ENCODE assay signal across 16 cellular contexts in the genomic region with DNA sequence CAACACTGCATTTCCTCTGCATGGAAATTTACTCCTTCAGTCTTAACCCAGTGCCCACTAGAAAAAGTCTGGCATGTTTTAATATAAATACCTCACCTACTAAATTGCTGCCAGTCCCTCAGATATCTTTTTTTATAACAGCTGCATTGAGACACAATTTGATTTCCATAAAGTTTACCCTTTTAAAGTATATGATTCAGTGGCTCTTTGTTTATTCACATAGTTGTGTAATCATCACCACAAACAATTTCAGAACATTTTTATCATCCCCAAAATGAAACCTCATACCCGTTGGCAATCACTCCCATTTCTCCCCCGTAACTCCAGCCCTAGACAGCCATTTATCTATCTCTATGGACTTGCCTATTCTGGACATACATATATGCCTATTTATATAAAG. TPM values are rescaled to one million over a fixed set of nuclear protein-coding genes. Genes with fewer than 3 reads are reported as not detected.
DNase-seq lines count a peak whose midpoint lies in the region; ATAC-seq and TF ChIP-seq lines count a peak whose summit lies in the region.
"Had no signal": no experiment of that assay in that cellular context is flagged by ENCODE, and none has a peak within 500 bp of the region (broad histone marks: within the 10 kb centered on the region; RNA-seq: fewer than 3 reads in every experiment).

No MANE protein-coding gene starts in this region.

- H3K79me2 ChIP-seq in PC-3 (ENCODE audit: low read length): no peaks in the 10 kb centered on the region
- H3K79me2 ChIP-seq in osteoblast (ENCODE audit: insufficient read depth, low read length): no peaks in the 10 kb centered on the region

- H3K36me3 ChIP-seq in PC-3 (ENCODE audit: low read depth, low read length) (no peaks in the 10 kb centered on the region), osteoblast (ENCODE audit: insufficient read depth, low read length) (no peaks in the 10 kb centered on the region), esophagus squamous epithelium (no peaks in the 10 kb centered on the region)
- H3K36me3 ChIP-seq: Peyer's patch had no signal

- WGBS in esophagus squamous epithelium, 2 donors: 68 to 75% methylated on average over 2 of the region's 2 CpGs

- H3K27ac ChIP-seq in PC-3 (ENCODE audit: low read length) (no peak overlapping the region), osteoblast (ENCODE audit: low read depth, low read length) (no peak overlapping the region), esophagus squamous epithelium (no peak overlapping the region)
- H3K27ac ChIP-seq: C4-2B, GM23248, Peyer's patch had no signal

- no peaks in the 10 kb centered on the region for H3F3A ChIP-seq in PC-3 (ENCODE audit: low read length, unreplicated experiment)

- no TSS peak for BruUV-seq in PC-3 (replicated peaks; lab: Mats Ljungman, UMichigan)

- CTCF ChIA-PET in PC-3 (lab: Charles Lee): no interaction called here

- TF ChIP-seq POLR2A in esophagus squamous epithelium (IDR thresholded peaks at IDR 0.05): no peak

- H4K20me1 ChIP-seq in PC-3 (ENCODE audit: low read length) (no peaks in the 10 kb centered on the region), osteoblast (ENCODE audit: insufficient read depth, low read length) (no peaks in the 10 kb centered on the region)

- no peak overlapping the region for H3K9ac ChIP-seq in PC-3 (ENCODE audit: low read length)
- H3K9ac ChIP-seq: GM23248 had no signal

- TF ChIP-seq CTCF in PC-3 (conservative IDR thresholded peaks at IDR 0.05; ENCODE audit: low read depth, low read length) (no peak), osteoblast (IDR thresholded peaks at IDR 0.05; ENCODE audit: extremely low read depth, low read depth, low read length) (no peak), esophagus squamous epithelium (IDR thresholded peaks at IDR 0.05) (no peak)

- no peak overlapping the region for H3K4me3 ChIP-seq in PC-3 (ENCODE audit: low read length)
- no peak overlapping the region for H3K4me3 ChIP-seq in osteoblast (ENCODE audit: insufficient read depth, low read length)
- no peak overlapping the region for H3K4me3 ChIP-seq in esophagus squamous epithelium
- H3K4me3 ChIP-seq: GM23248, Peyer's patch had no signal

- H3K27me3 ChIP-seq in PC-3 (ENCODE audit: low read length): no peaks in the 10 kb centered on the region
- no peaks in the 10 kb centered on the region for H3K27me3 ChIP-seq in osteoblast (ENCODE audit: insufficient read depth, low read length)
- H3K27me3 ChIP-seq in esophagus squamous epithelium: no peaks in the 10 kb centered on the region
- H3K27me3 ChIP-seq: Peyer's patch had no signal

- peak; percentile 72 for ATAC-seq in PC-3
- no peak for ATAC-seq in HG03139 (IDR thresholded peaks at IDR 0.05; ENCODE audit: unreplicated experiment)

- H3K4me2 ChIP-seq in PC-3 (ENCODE audit: low read length) (0 out of 2 replicates have a peak overlapping the region, but pooled peaks have one; percentile 7), osteoblast (ENCODE audit: insufficient read depth, low read length) (peak overlapping the region; percentile 34)

- POLR2A ChIA-PET in PC-3 (lab: Charles Lee; ENCODE audit: unreplicated experiment): no interaction called here

- H2AFZ ChIP-seq in PC-3 (ENCODE audit: low read length): no peak overlapping the region
- no peak overlapping the region for H2AFZ ChIP-seq in osteoblast (ENCODE audit: low read length)
- H2AFZ ChIP-seq: GM23248 had no signal

- no peaks in the 10 kb centered on the region for H3K9me3 ChIP-seq in PC-3 (ENCODE audit: low read length)
- H3K9me3 ChIP-seq in osteoblast (ENCODE audit: low read depth, low read length): no peaks in the 10 kb centered on the region
- H3K9me3 ChIP-seq in esophagus squamous epithelium: peaks cover 0 to 6% (median 4%) of the 10 kb centered on the region in 3 donors
- H3K9me3 ChIP-seq: Peyer's patch had no signal

- DNase-seq in HCEC 1CT (peak; percentile 70), PC-3 (peak; percentile 32), fibroblast of gingiva (ENCODE audit: low read depth) (peak; percentile 73), osteoblast (ENCODE audit: insufficient read length, low spot score, missing footprints) (no peak), kidney tubule cell (ENCODE audit: low spot score) (no peak), esophagus squamous epithelium (lab: John Stamatoyannopoulos, UW) (no peak)
- DNase-seq: DMS 273 treated with DMSO at 0.1 percent for 48 hours, GM23248, Kasumi-1, NCI-H2029, NCI-H2171 treated with DMSO at 0.1 percent for 48 hours, Peyer's patch, SHP77 had no signal

- no peaks in the 10 kb centered on the region for H3K9me2 ChIP-seq in PC-3 (replicated peaks; ENCODE audit: low read length)

- intact Hi-C loops in PC-3 (cut with micrococcal nuclease) (no loop called here), esophagus squamous epithelium (cut with DNase I) (no loop called here)

- H3K4me1 ChIP-seq in PC-3 (ENCODE audit: insufficient read depth, low read length) (peaks cover 10% of the 10 kb centered on the region; the same call in 1 of the 2 replicates), osteoblast (ENCODE audit: insufficient read depth, low read length) (no peaks in the 10 kb centered on the region), esophagus squamous epithelium (no peaks in the 10 kb centered on the region)
- H3K4me1 ChIP-seq: Peyer's patch had no signal

RNA-seq across cellular contexts. Expression of a gene that starts 17.0 kb away (rescaled TPM):
- total RNA-seq in PC-3 (2014; rRNA removed) (0.11 and 0.46 TPM in 2 replicates), osteoblast (0.29 and 0.36 TPM in 2 replicates), esophagus squamous epithelium (1 to 10 TPM in 1 of 4 donors, under 1 TPM in 2, not detected in 1; 0.53 to 1.7 (median 0.57) TPM)
- total RNA-seq: NCI-H460 had no signal

Comparison
In these comparisons a context has a peak if more than half of its experiments do, and no peak if none do; other contexts are left out.
1. DNase-seq: peak in HCEC 1CT (single experiment), PC-3 (single experiment) and fibroblast of gingiva (single experiment); none in osteoblast (single experiment), kidney tubule cell (single experiment) and esophagus squamous epithelium (single experiment).